ENCODE assay signal across 8 cellular contexts in genomic region chr3:10263549-10264363, GRCh38. TPM values are rescaled to one million over a fixed set of nuclear protein-coding genes. Genes with fewer than 3 reads are reported as not detected.
A peak's percentile ranks its signal among the peaks of the same experiment; 100 is the strongest.
DNase-seq lines count a peak whose midpoint lies in the region; ATAC-seq and TF ChIP-seq lines count a peak whose summit lies in the region.

No MANE protein-coding gene starts in this region.

- H3K9me3 ChIP-seq in CD8-positive, alpha-beta memory T cell (ENCODE audit: low read length) = no peaks in the 10 kb centered on the region
- no peaks in the 10 kb centered on the region for H3K9me3 ChIP-seq in Loucy (ENCODE audit: insufficient read depth, low read depth, low read length)
- H3K9me3 ChIP-seq in esophagus muscularis mucosa = no peaks in the 10 kb centered on the region
- no peaks in the 10 kb centered on the region for H3K9me3 ChIP-seq in parathyroid adenoma (ENCODE audit: control insufficient read depth, low read length)
- H3K9me3 ChIP-seq in neuronal stem cell (replicated peaks in 1 of 2; ENCODE audit: control insufficient read depth in 2 of 2, insufficient read depth in 1 of 2, low read depth in 1 of 2, low read length in 2 of 2) = no peaks in the 10 kb centered on the region

- peak overlapping the region; percentile 56 for H3K4me3 ChIP-seq in CD8-positive, alpha-beta memory T cell (ENCODE audit: low read length)
- peak overlapping the region; percentile 47 for H3K4me3 ChIP-seq in Loucy (ENCODE audit: low read length, poor library complexity, severe bottlenecking)
- peak overlapping the region in 2 of 4 donors; percentile 2 to 3 for H3K4me3 ChIP-seq in esophagus muscularis mucosa
- no peak overlapping the region for H3K4me3 ChIP-seq in parathyroid adenoma (ENCODE audit: low read depth, low read length)
- no peak overlapping the region for H3K4me3 ChIP-seq in urinary bladder (ENCODE audit: low read depth, low read length)
- no peak overlapping the region for H3K4me3 ChIP-seq in neuronal stem cell (ENCODE audit: low read length in 2 of 2)

- H3K4me1 Mint-ChIP-seq in CD8-positive, alpha-beta memory T cell = peaks cover 73 to 91% (median 88%) of the 10 kb centered on the region in 3 donors

- no peaks in the 10 kb centered on the region for H3K9me3 Mint-ChIP-seq in CD8-positive, alpha-beta memory T cell

- no peak for TF ChIP-seq EP300 in esophagus muscularis mucosa (IDR thresholded peaks at IDR 0.05)

- peaks cover 63% of the 10 kb centered on the region for H3K4me1 ChIP-seq in CD8-positive, alpha-beta memory T cell (ENCODE audit: insufficient read depth, low read length)
- H3K4me1 ChIP-seq in Loucy (ENCODE audit: insufficient read depth, low read length, poor library complexity, severe bottlenecking) (peaks cover 40% of the 10 kb centered on the region), esophagus muscularis mucosa (peaks cover 6 to 42% (median 28%) of the 10 kb centered on the region in 4 donors), parathyroid adenoma (peaks cover 3% of the 10 kb centered on the region), urinary bladder (ENCODE audit: insufficient read depth) (no peaks in the 10 kb centered on the region), neuronal stem cell (ENCODE audit: control insufficient read depth in 2 of 2, insufficient read depth in 1 of 2, low read depth in 1 of 2, low read length in 2 of 2) (peaks cover 0 to 3% of the 10 kb centered on the region in 2 donors)

- H3K23ac ChIP-seq in neuronal stem cell (ENCODE audit: low read depth, low read length, poor library complexity) = no peak overlapping the region

- H2AFZ ChIP-seq in Loucy (ENCODE audit: low read length) (no peak overlapping the region), parathyroid adenoma (peak overlapping the region; percentile 21), neuronal stem cell (ENCODE audit: low read length) (no peak overlapping the region)

- H3K4ac ChIP-seq in neuronal stem cell (ENCODE audit: low read length) = no peak overlapping the region

- POLR2A ChIA-PET in CD8-positive, alpha-beta memory T cell (lab: Charles Lee) = interaction anchor here (1.2 to 1.7 kb wide), 5 partner anchors 16 to 331 kb away, joined by 3 to 9 read pairs (median 4); partner anchors contain the start of genes CRELD1 and TATDN2

- intact Hi-C loops in esophagus muscularis mucosa (cut with DNase I) = no loop called here

- no peaks in the 10 kb centered on the region for H3F3A ChIP-seq in Loucy (ENCODE audit: low read depth)

- H2BK120ac ChIP-seq in neuronal stem cell (ENCODE audit: low read depth, low read length) = no peak overlapping the region

- peak; percentile 40 to 75 (median 54) for DNase-seq in CD8-positive, alpha-beta memory T cell
- peak; percentile 81 for DNase-seq in activated CD8-positive, alpha-beta memory T cell treated with anti-CD3 and anti-CD28 coated beads, Interleukin-2, amount 50 U/mL, for 48 hours
- no peak for DNase-seq in esophagus muscularis mucosa (ENCODE audit: extremely low spot score)
- no peak for DNase-seq in neuronal stem cell (ENCODE audit: low spot score)

- H3K27me3 Mint-ChIP-seq in CD8-positive, alpha-beta memory T cell = no peaks in the 10 kb centered on the region

- no peak overlapping the region for H2BK15ac ChIP-seq in neuronal stem cell (ENCODE audit: low read length)

- peaks cover 7 to 83% (median 36%) of the 10 kb centered on the region in 3 donors for H3K36me3 Mint-ChIP-seq in CD8-positive, alpha-beta memory T cell

- WGBS in esophagus muscularis mucosa = 42% methylated on average over 12 of the region's 12 CpGs
- 33% methylated on average over 12 of the region's 12 CpGs for WGBS in urinary bladder
- WGBS in neuronal stem cell (ENCODE audit: extremely low coverage in 2 of 2, insufficient read length in 2 of 2, insufficient replicate concordance in 1 of 2), 2 donors = no CpG with 5 or more reads among the region's 12 CpGs

- H3K27me3 ChIP-seq in CD8-positive, alpha-beta memory T cell (ENCODE audit: insufficient read depth, low read length, poor library complexity, severe bottlenecking) = no peaks in the 10 kb centered on the region
- H3K27me3 ChIP-seq in Loucy (ENCODE audit: insufficient read depth, low read length, poor library complexity, severe bottlenecking) (no peaks in the 10 kb centered on the region), esophagus muscularis mucosa (no peaks in the 10 kb centered on the region), parathyroid adenoma (ENCODE audit: control insufficient read depth, insufficient read depth, low read length) (no peaks in the 10 kb centered on the region), neuronal stem cell (ENCODE audit: control insufficient read depth in 3 of 3, insufficient read depth in 3 of 3, low read depth in 1 of 3, low read length in 3 of 3) (no peaks in the 10 kb centered on the region)

- H2BK5ac ChIP-seq in neuronal stem cell (ENCODE audit: low read length) = no peak overlapping the region

- peaks cover 59% of the 10 kb centered on the region for H4K20me1 ChIP-seq in Loucy (ENCODE audit: insufficient read depth, low read length, poor library complexity, severe bottlenecking)

- CTCF ChIA-PET in CD8-positive, alpha-beta memory T cell (lab: Charles Lee) = interaction anchor here (0.7 to 3.3 kb wide), 17 partner anchors 10 to 418 kb away, joined by 3 to 13 read pairs (median 4); partner anchors contain the start of genes CRELD1, SEC13, TATDN2 and VHL

- peak overlapping the region; percentile 45 for H3K27ac ChIP-seq in CD8-positive, alpha-beta memory T cell (ENCODE audit: low read depth, low read length)
- H3K27ac ChIP-seq in esophagus muscularis mucosa (replicated peaks in 1 of 4) (peak overlapping the region; percentile 30 to 47 (median 38)), parathyroid adenoma (no peak overlapping the region), urinary bladder (ENCODE audit: low read depth) (peak overlapping the region; percentile 68), neuronal stem cell (replicated peaks; ENCODE audit: low read length) (no peak overlapping the region)

- no peak for TF ChIP-seq POLR2A in esophagus muscularis mucosa (IDR thresholded peaks at IDR 0.05; ENCODE audit: low read depth)

- H2BK12ac ChIP-seq in neuronal stem cell (ENCODE audit: low read length) = no peak overlapping the region

- H2AK5ac ChIP-seq in neuronal stem cell (ENCODE audit: low read depth, low read length) = no peak overlapping the region

- no peak overlapping the region for H4K91ac ChIP-seq in neuronal stem cell (ENCODE audit: low read depth, low read length, poor library complexity)

- no peak for ATAC-seq in HG03439 (IDR thresholded peaks at IDR 0.05; ENCODE audit: unreplicated experiment)

- TF ChIP-seq CTCF in Loucy (conservative IDR thresholded peaks at IDR 0.05; ENCODE audit: low read length) (peak; percentile 62), esophagus muscularis mucosa (IDR thresholded peaks at IDR 0.05) (peak; percentile 42 to 57 (median 43)), parathyroid adenoma (IDR thresholded peaks at IDR 0.05) (peak; percentile 46)

- H3K27ac Mint-ChIP-seq in CD8-positive, alpha-beta memory T cell = peak overlapping the region; percentile 70 to 94 (median 90)

- H4K8ac ChIP-seq in neuronal stem cell (ENCODE audit: low read depth, low read length) = no peak overlapping the region

- peaks cover 25% of the 10 kb centered on the region for H3K36me3 ChIP-seq in CD8-positive, alpha-beta memory T cell (ENCODE audit: insufficient read depth, low read length)
- H3K36me3 ChIP-seq in Loucy (ENCODE audit: insufficient read depth, low read length) (peaks cover 74% of the 10 kb centered on the region), esophagus muscularis mucosa (peaks cover 18 to 47% (median 33%) of the 10 kb centered on the region in 4 donors), parathyroid adenoma (ENCODE audit: control insufficient read depth, insufficient read depth, low read length) (no peaks in the 10 kb centered on the region), urinary bladder (ENCODE audit: insufficient read depth) (peaks cover 3% of the 10 kb centered on the region), neuronal stem cell (replicated peaks in 1 of 2; ENCODE audit: control insufficient read depth in 2 of 2, insufficient read depth in 2 of 2, low read length in 2 of 2) (peaks cover 8 to 90% of the 10 kb centered on the region in 2 donors)

- H3K9me2 ChIP-seq in Loucy (replicated peaks; ENCODE audit: low read depth, low read length) = no peaks in the 10 kb centered on the region

- H3K14ac ChIP-seq in neuronal stem cell (ENCODE audit: low read length) = no peak overlapping the region

- H3K4me2 ChIP-seq in Loucy (ENCODE audit: low read depth, low read length, poor library complexity, severe bottlenecking) (peak overlapping the region; percentile 51), parathyroid adenoma (ENCODE audit: low read length) (no peak overlapping the region), neuronal stem cell (ENCODE audit: insufficient read depth, low read length, poor library complexity, severe bottlenecking) (no peak overlapping the region)

- H3K79me1 ChIP-seq in neuronal stem cell (ENCODE audit: low read depth, low read length) = peaks cover 1% of the 10 kb centered on the region

- no peak overlapping the region for H3K18ac ChIP-seq in neuronal stem cell (ENCODE audit: low read length)

- peak overlapping the region; percentile 52 to 84 (median 68) for H3K4me3 Mint-ChIP-seq in CD8-positive, alpha-beta memory T cell

- H3K79me2 ChIP-seq in Loucy (ENCODE audit: insufficient read depth, low read length) (peaks cover 99% of the 10 kb centered on the region), parathyroid adenoma (peaks cover 12% of the 10 kb centered on the region)

- H3K9ac ChIP-seq in Loucy (ENCODE audit: low read depth, low read length, poor library complexity, severe bottlenecking) (peak overlapping the region; percentile 37), parathyroid adenoma (no peak overlapping the region), neuronal stem cell (ENCODE audit: low read depth, low read length, poor library complexity) (no peak overlapping the region)

RNA-seq across cellular contexts. Expression of gene TATDN2, which starts 15.5 kb away (rescaled TPM):
- total RNA-seq in CD8-positive, alpha-beta memory T cell = 10 to 100 TPM; 57.6 to 60.0 TPM
- polyA plus RNA-seq in CD8-positive, alpha-beta memory T cell = 23.3 TPM
- total RNA-seq in esophagus muscularis mucosa (10 to 100 TPM; 15.0 to 24.6 (median 16.7) TPM), urinary bladder (11.3 TPM)
- polyA plus RNA-seq in urinary bladder = 21.7 TPM
- polyA plus RNA-seq in neuronal stem cell (2013, experiment 1 of 2) = 10.3 TPM
- 10.2 TPM for polyA plus RNA-seq in neuronal stem cell (2013, experiment 2 of 2)

RNA-seq across cellular contexts. Expression of gene GHRL, which starts 29.0 kb away (rescaled TPM):
- total RNA-seq in CD8-positive, alpha-beta memory T cell = under 1 TPM in 1 of 2 experiments, not detected in 1; 0.69 TPM
- 0.16 TPM for polyA plus RNA-seq in CD8-positive, alpha-beta memory T cell
- total RNA-seq in esophagus muscularis mucosa (under 1 TPM in 1 of 4 donors, not detected in 3; 0.40 TPM), urinary bladder (not detected)
- polyA plus RNA-seq in urinary bladder = 0.11 TPM
- not detected for polyA plus RNA-seq in neuronal stem cell (2013, experiment 1 of 2)
- polyA plus RNA-seq in neuronal stem cell (2013, experiment 2 of 2) = 0.21 TPM

RNA-seq across cellular contexts. Expression of gene SEC13, which starts 57.2 kb away (rescaled TPM):
- 100 to 1,000 TPM; 110 TPM for total RNA-seq in CD8-positive, alpha-beta memory T cell
- polyA plus RNA-seq in CD8-positive, alpha-beta memory T cell = 134 TPM
- 10 to 100 TPM; 69.8 to 88.6 (median 77.2) TPM for total RNA-seq in esophagus muscularis mucosa
- 92.7 TPM for total RNA-seq in urinary bladder
- polyA plus RNA-seq in urinary bladder = 89.7 TPM
- polyA plus RNA-seq in neuronal stem cell (2013, experiment 1 of 2) = 103 TPM
- 99.6 TPM for polyA plus RNA-seq in neuronal stem cell (2013, experiment 2 of 2)

Comparison
In these comparisons a context has a peak if more than half of its experiments do, and no peak if none do; other contexts are left out.
1. DNase-seq: peak in CD8-positive, alpha-beta memory T cell (5 of 5) and activated CD8-positive, alpha-beta memory T cell treated with anti-CD3 and anti-CD28 coated beads, Interleukin-2, amount 50 U/mL, for 48 hours (single experiment); none in esophagus muscularis mucosa (single experiment) and neuronal stem cell (single experiment).
2. H3K27ac ChIP-seq: peak in CD8-positive, alpha-beta memory T cell (single experiment), esophagus muscularis mucosa (4 of 4) and urinary bladder (single experiment); none in parathyroid adenoma (single experiment) and neuronal stem cell (single experiment).
3. H3K4me3 ChIP-seq: peak in CD8-positive, alpha-beta memory T cell (single experiment) and Loucy (single experiment); none in parathyroid adenoma (single experiment), urinary bladder (single experiment) and neuronal stem cell (0 of 2).
4. Peak in every context shown above with its lines, with median percentiles within 50 percentile points of each other: CTCF ChIP-seq.